In the genomic region with DNA sequence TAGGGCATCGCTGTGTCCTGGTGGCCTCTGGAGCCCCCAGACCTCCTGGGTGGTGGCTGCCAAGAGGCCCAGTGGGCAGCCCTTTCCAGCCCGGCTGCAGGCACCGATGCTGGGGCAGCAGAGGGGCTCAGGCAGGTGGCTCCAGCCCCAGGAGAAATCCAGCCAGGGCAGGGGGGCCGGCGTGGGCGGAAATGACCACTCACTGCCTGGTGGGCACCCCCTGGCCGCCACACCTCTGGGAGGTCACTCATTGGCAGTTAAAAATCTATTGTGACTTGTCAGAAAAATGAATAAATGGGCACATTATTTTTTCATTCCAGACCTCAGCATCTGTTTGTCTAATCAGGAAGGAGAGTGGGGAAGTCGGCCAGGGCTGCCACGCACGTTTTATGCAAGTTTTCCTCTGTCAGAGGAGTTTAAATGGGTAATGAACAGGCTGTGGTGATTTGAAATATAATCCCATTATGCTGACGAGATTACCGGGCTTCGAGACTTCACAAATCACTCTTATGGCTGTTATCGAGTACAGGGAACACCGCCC, we compare ENCODE assay signal across 1 cellular context.
TF ChIP-seq lines count a peak whose summit lies in the region.

No MANE protein-coding gene starts in this region.

TF ChIP-seq in endothelial cell of umbilical vein, 7 proteins besides CTCF, POLR2A, EP300 and RAD21:
- TF ChIP-seq POLR2AphosphoS5 (IDR thresholded peaks at IDR 0.05; ENCODE audit: insufficient read depth, low read depth, low read length): no peak
- TF ChIP-seq, protein P1, sequence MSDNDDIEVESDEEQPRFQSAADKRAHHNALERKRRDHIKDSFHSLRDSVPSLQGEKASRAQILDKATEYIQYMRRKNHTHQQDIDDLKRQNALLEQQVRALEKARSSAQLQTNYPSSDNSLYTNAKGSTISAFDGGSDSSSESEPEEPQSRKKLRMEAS (IDR thresholded peaks at IDR 0.05; ENCODE audit: insufficient read depth, insufficient read length): no peak
- TF ChIP-seq GATA2 (IDR thresholded peaks at IDR 0.05; ENCODE audit: insufficient read depth, insufficient read length, low read depth, low read length): no peak
- no peak for TF ChIP-seq MYC (IDR thresholded peaks at IDR 0.05; ENCODE audit: low read depth, low read length)
